In genomic region chr17:49361902-49362722, GRCh38 we compare ENCODE assay signal across 8 cellular contexts. TPM values are rescaled to one million over a fixed set of nuclear protein-coding genes. Genes with fewer than 3 reads are reported as not detected.
DNase-seq lines count a peak whose midpoint lies in the region; ATAC-seq and TF ChIP-seq lines count a peak whose summit lies in the region.

Gene ZNF652 (minus strand): TSS chr17:49362250. CDS start chr17:49317725, 44,525 bp downstream.

- H3K36me3 ChIP-seq in duodenal mucosa (ENCODE audit: control insufficient read depth in 1 of 2, insufficient read depth in 2 of 2, low read length in 2 of 2) (no peaks in the 10 kb centered on the region), lower lobe of right lung (no peaks in the 10 kb centered on the region)

- peak within 1 kb of the TSS; percentile 90 for H3K27ac ChIP-seq in C4-2B
- peak within 1 kb of the TSS; percentile 79 for H3K27ac ChIP-seq in duodenal mucosa (ENCODE audit: low read depth, low read length)
- peak within 1 kb of the TSS; percentile 94 for H3K27ac ChIP-seq in lower lobe of right lung

- H3K27ac Mint-ChIP-seq in activated CD4-positive, alpha-beta memory T cell treated with anti-CD3 and anti-CD28 coated beads, Interleukin-2, amount 10 ng/mL, durations not matched to agents 7 days and 5 days = peak within 1 kb of the TSS; percentile 95

- H3K36me3 Mint-ChIP-seq in activated CD4-positive, alpha-beta memory T cell treated with anti-CD3 and anti-CD28 coated beads, Interleukin-2, amount 10 ng/mL, durations not matched to agents 7 days and 5 days (ENCODE audit: low read depth) = peaks cover 19% of the 10 kb centered on the region

- POLR2A ChIA-PET in activated CD4-positive, alpha-beta memory T cell treated with anti-CD3 and anti-CD28 coated beads, Interleukin-2, amount 10 ng/mL, durations not matched to agents 7 days and 5 days (lab: Charles Lee) = interaction anchor here (0.7 to 6.8 kb wide), 18 partner anchors 14 to 378 kb away, joined by 3 to 124 read pairs (median 4); partner anchors contain the start of gene PHB1

- intact Hi-C loops in lower lobe of right lung (cut with DNase I) = no loop called here

- H3K4me1 ChIP-seq in duodenal mucosa (ENCODE audit: control insufficient read depth in 1 of 2, insufficient read depth in 2 of 2, low read length in 2 of 2) (peaks cover 33 to 47% of the 10 kb centered on the region in 2 donors), lower lobe of right lung (peaks cover 42% of the 10 kb centered on the region)

- no peaks in the 10 kb centered on the region for H3K9me3 ChIP-seq in duodenal mucosa (ENCODE audit: control insufficient read depth in 1 of 2, low read length in 2 of 2)
- no peaks in the 10 kb centered on the region for H3K9me3 ChIP-seq in lower lobe of right lung

- H3K27me3 ChIP-seq in duodenal mucosa (ENCODE audit: control insufficient read depth in 1 of 2, insufficient read depth in 2 of 2, low read length in 2 of 2) = no peaks in the 10 kb centered on the region
- H3K27me3 ChIP-seq in lower lobe of right lung (ENCODE audit: low read depth) = no peaks in the 10 kb centered on the region

- DNase-seq in HK-2 (ENCODE audit: unreplicated experiment) (peak; percentile 98), NCI-H82 (lab: John Stamatoyannopoulos, UW) (peak; percentile 99), lower lobe of right lung (peak; percentile 95)
- peak; percentile 97 for DNase-seq in activated CD4-positive, alpha-beta memory T cell treated with anti-CD3 and anti-CD28 coated beads, Interleukin-2, amount 10 ng/mL, durations not matched to agents 7 days and 5 days
- DNase-seq in stimulated activated CD4-positive, alpha-beta T cell treated with anti-CD3 and anti-CD28 coated beads, TNF-alpha, amount 100 ng/mL, for 1 hour (ENCODE audit: low read depth in 3 of 3, low spot score in 1 of 3) = peak; percentile 78 to 98 (median 97)

- peak within 1 kb of the TSS; percentile 68 to 89 for H3K4me3 ChIP-seq in duodenal mucosa (ENCODE audit: low read depth in 1 of 2, low read length in 2 of 2)
- H3K4me3 ChIP-seq in lower lobe of right lung = peak within 1 kb of the TSS; percentile 92

- CTCF ChIA-PET in activated CD4-positive, alpha-beta memory T cell treated with anti-CD3 and anti-CD28 coated beads, Interleukin-2, amount 10 ng/mL, durations not matched to agents 7 days and 5 days (lab: Charles Lee) = interaction anchor here (1.2 to 3.9 kb wide), 3 partner anchors 35 to 194 kb away, joined by 3 to 19 read pairs (median 3); no protein-coding TSS in a partner anchor

- peak within 1 kb of the TSS; percentile 64 to 66 for H3K9ac ChIP-seq in duodenal mucosa (ENCODE audit: low read depth in 1 of 2, low read length in 2 of 2)

- ATAC-seq in GM19395 (IDR thresholded peaks at IDR 0.05; ENCODE audit: unreplicated experiment) = peak; percentile 63
- peak; percentile 94 to 98 for ATAC-seq in lower lobe of right lung

- no peaks in the 10 kb centered on the region for H3K9me3 Mint-ChIP-seq in activated CD4-positive, alpha-beta memory T cell treated with anti-CD3 and anti-CD28 coated beads, Interleukin-2, amount 10 ng/mL, durations not matched to agents 7 days and 5 days

- H3K4me3 Mint-ChIP-seq in activated CD4-positive, alpha-beta memory T cell treated with anti-CD3 and anti-CD28 coated beads, Interleukin-2, amount 10 ng/mL, durations not matched to agents 7 days and 5 days = peak within 1 kb of the TSS; percentile 95

- H3K27me3 Mint-ChIP-seq in activated CD4-positive, alpha-beta memory T cell treated with anti-CD3 and anti-CD28 coated beads, Interleukin-2, amount 10 ng/mL, durations not matched to agents 7 days and 5 days = no peaks in the 10 kb centered on the region

- H3K4me1 Mint-ChIP-seq in activated CD4-positive, alpha-beta memory T cell treated with anti-CD3 and anti-CD28 coated beads, Interleukin-2, amount 10 ng/mL, durations not matched to agents 7 days and 5 days = peaks cover 63% of the 10 kb centered on the region

- TF ChIP-seq CTCF in C4-2B (conservative IDR thresholded peaks at IDR 0.05) (no peak), lower lobe of right lung (IDR thresholded peaks at IDR 0.05) (no peak)

RNA-seq across cellular contexts. Expression of gene ZNF652, which starts in this region (rescaled TPM):
- 10 to 100 TPM; 37.7 to 42.6 TPM for total RNA-seq in activated CD4-positive, alpha-beta memory T cell treated with anti-CD3 and anti-CD28 coated beads, Interleukin-2, amount 10 ng/mL, durations not matched to agents 7 days and 5 days
- 49.0 TPM for total RNA-seq in lower lobe of right lung

Comparison
In these comparisons a context has a peak if more than half of its experiments do, and no peak if none do; other contexts are left out.
1. Peak in every context shown above with its lines: DNase-seq, ATAC-seq, H3K4me3 ChIP-seq and H3K27ac ChIP-seq.